ENCODE assay signal across 12 cellular contexts in genomic region chr15:31268108-31268501, GRCh38. TPM values are rescaled to one million over a fixed set of nuclear protein-coding genes. Genes with fewer than 3 reads are reported as not detected.
DNase-seq lines count a peak whose midpoint lies in the region; ATAC-seq and TF ChIP-seq lines count a peak whose summit lies in the region.
"Had no signal": no experiment of that assay in that cellular context is flagged by ENCODE, and none has a peak within 500 bp of the region (broad histone marks: within the 10 kb centered on the region; RNA-seq: fewer than 3 reads in every experiment).

No MANE protein-coding gene starts in this region.

- H3K4me3 ChIP-seq in mucosa of rectum (ENCODE audit: low read length in 2 of 2), result no peak overlapping the region
- H3K4me3 ChIP-seq: ovary had no signal

- no peak for TF ChIP-seq CTCF in activated B cell treated with CpG ODN at 0.5 μM for 24 hours (IDR thresholded peaks at IDR 0.05)
- no peak for TF ChIP-seq CTCF in type B pancreatic cell (conservative IDR thresholded peaks at IDR 0.05)

- H3K27me3 Mint-ChIP-seq in activated naive CD8-positive, alpha-beta T cell treated with anti-CD3 and anti-CD28 coated beads, Interleukin-2, amount 10 ng/mL, durations not matched to agents 7 days and 5 days, result no peaks in the 10 kb centered on the region
- peaks cover 6% of the 10 kb centered on the region for H3K27me3 Mint-ChIP-seq in activated naive CD8-positive, alpha-beta T cell treated with anti-CD3 and anti-CD28 coated beads for 36 hours
- H3K27me3 Mint-ChIP-seq in activated B cell treated with CpG ODN at 0.5 μM for 24 hours (no peaks in the 10 kb centered on the region), type B pancreatic cell (no peaks in the 10 kb centered on the region)

- peak overlapping the region; percentile 4 for H3K4me3 Mint-ChIP-seq in activated naive CD8-positive, alpha-beta T cell treated with anti-CD3 and anti-CD28 coated beads, Interleukin-2, amount 10 ng/mL, durations not matched to agents 7 days and 5 days
- H3K4me3 Mint-ChIP-seq in activated naive CD8-positive, alpha-beta T cell treated with anti-CD3 and anti-CD28 coated beads for 36 hours, result no peak overlapping the region
- H3K4me3 Mint-ChIP-seq in activated B cell treated with CpG ODN at 0.5 μM for 24 hours, result no peak overlapping the region
- no peak overlapping the region for H3K4me3 Mint-ChIP-seq in type B pancreatic cell

- ATAC-seq in activated naive CD8-positive, alpha-beta T cell treated with anti-CD3 and anti-CD28 coated beads, Interleukin-2, amount 10 ng/mL, durations not matched to agents 7 days and 5 days (ENCODE audit: low read depth), result no peak
- no peak for ATAC-seq in activated B cell treated with CpG ODN at 0.5 μM for 24 hours (ENCODE audit: low read depth)
- ATAC-seq in HG03342 (IDR thresholded peaks at IDR 0.05; ENCODE audit: unreplicated experiment), result no peak

- H3K27me3 ChIP-seq in mucosa of rectum (ENCODE audit: control insufficient read depth in 2 of 2, insufficient read depth in 2 of 2, low read length in 2 of 2), result no peaks in the 10 kb centered on the region
- H3K27me3 ChIP-seq: ovary had no signal

- POLR2A ChIA-PET in activated naive CD8-positive, alpha-beta T cell treated with anti-CD3 and anti-CD28 coated beads, Interleukin-2, amount 10 ng/mL, durations not matched to agents 7 days and 5 days (lab: Charles Lee), result interaction anchor here (0.8 to 7.8 kb wide), 4 partner anchors 10 to 216 kb away, joined by 3 to 104 read pairs (median 6); partner anchors contain the start of gene KLF13
- POLR2A ChIA-PET in activated B cell treated with CpG ODN at 0.5 μM for 24 hours (lab: Charles Lee), result interaction anchor here (0.7 to 13.6 kb wide), 8 partner anchors 12 to 172 kb away, joined by 3 to 406 read pairs (median 4); partner anchors contain the start of gene KLF13

- H3K9me3 Mint-ChIP-seq in activated naive CD8-positive, alpha-beta T cell treated with anti-CD3 and anti-CD28 coated beads, Interleukin-2, amount 10 ng/mL, durations not matched to agents 7 days and 5 days, result no peaks in the 10 kb centered on the region
- H3K9me3 Mint-ChIP-seq in activated naive CD8-positive, alpha-beta T cell treated with anti-CD3 and anti-CD28 coated beads for 36 hours, result no peaks in the 10 kb centered on the region
- H3K9me3 Mint-ChIP-seq in activated B cell treated with CpG ODN at 0.5 μM for 24 hours (no peaks in the 10 kb centered on the region), type B pancreatic cell (no peaks in the 10 kb centered on the region)

- no peaks in the 10 kb centered on the region for H3K9me3 ChIP-seq in mucosa of rectum (ENCODE audit: control insufficient read depth in 2 of 2, low read length in 2 of 2)
- H3K9me3 ChIP-seq: ovary had no signal

- H3K9ac ChIP-seq in mucosa of rectum (ENCODE audit: low read depth in 1 of 2, low read length in 2 of 2), result no peak overlapping the region

- H3K4me1 Mint-ChIP-seq in activated naive CD8-positive, alpha-beta T cell treated with anti-CD3 and anti-CD28 coated beads, Interleukin-2, amount 10 ng/mL, durations not matched to agents 7 days and 5 days, result peaks cover 65% of the 10 kb centered on the region
- H3K4me1 Mint-ChIP-seq in activated naive CD8-positive, alpha-beta T cell treated with anti-CD3 and anti-CD28 coated beads for 36 hours, result peaks cover 58% of the 10 kb centered on the region
- H3K4me1 Mint-ChIP-seq in activated B cell treated with CpG ODN at 0.5 μM for 24 hours (peaks cover 82% of the 10 kb centered on the region), type B pancreatic cell (ENCODE audit: unreplicated experiment) (peaks cover 8% of the 10 kb centered on the region)

- H3K4me1 ChIP-seq in mucosa of rectum (ENCODE audit: control insufficient read depth in 2 of 2, insufficient read depth in 2 of 2, low read length in 2 of 2), result peaks cover 83 to 90% of the 10 kb centered on the region in 2 donors

- CTCF ChIA-PET in activated B cell treated with CpG ODN at 0.5 μM for 24 hours (lab: Charles Lee), result interaction anchor here (2.6 to 6.7 kb wide), 2 partner anchors 53 to 220 kb away, joined by 15 to 41 read pairs; no protein-coding TSS in a partner anchor

- H3K27ac ChIP-seq in mucosa of rectum (ENCODE audit: low read depth in 2 of 2, low read length in 2 of 2), result peak overlapping the region; percentile 34 to 97
- H3K27ac ChIP-seq: ovary had no signal

- intact Hi-C loops in activated B cell treated with CpG ODN at 0.5 μM for 24 hours (cut with micrococcal nuclease), result loop anchor here (10.0 kb wide), 1 partner anchor 97 kb away; no protein-coding TSS in a partner anchor

- no peaks in the 10 kb centered on the region for H3K36me3 Mint-ChIP-seq in activated naive CD8-positive, alpha-beta T cell treated with anti-CD3 and anti-CD28 coated beads, Interleukin-2, amount 10 ng/mL, durations not matched to agents 7 days and 5 days
- no peaks in the 10 kb centered on the region for H3K36me3 Mint-ChIP-seq in activated naive CD8-positive, alpha-beta T cell treated with anti-CD3 and anti-CD28 coated beads for 36 hours
- H3K36me3 Mint-ChIP-seq in activated B cell treated with CpG ODN at 0.5 μM for 24 hours (ENCODE audit: low read depth) (no peaks in the 10 kb centered on the region), type B pancreatic cell (no peaks in the 10 kb centered on the region)

- H3K27ac Mint-ChIP-seq in activated naive CD8-positive, alpha-beta T cell treated with anti-CD3 and anti-CD28 coated beads, Interleukin-2, amount 10 ng/mL, durations not matched to agents 7 days and 5 days, result peak overlapping the region; percentile 99
- no peak overlapping the region for H3K27ac Mint-ChIP-seq in activated naive CD8-positive, alpha-beta T cell treated with anti-CD3 and anti-CD28 coated beads for 36 hours
- H3K27ac Mint-ChIP-seq in activated B cell treated with CpG ODN at 0.5 μM for 24 hours, result peak overlapping the region; percentile 93
- H3K27ac Mint-ChIP-seq in type B pancreatic cell, result no peak overlapping the region

- no peak for DNase-seq in activated naive CD8-positive, alpha-beta T cell treated with anti-CD3 and anti-CD28 coated beads, Interleukin-2, amount 10 ng/mL, durations not matched to agents 7 days and 5 days
- DNase-seq in activated naive CD8-positive, alpha-beta T cell treated with anti-CD3 and anti-CD28 coated beads for 36 hours, result no peak
- DNase-seq in activated B cell treated with CpG ODN at 0.5 μM for 24 hours, result no peak
- DNase-seq in type B pancreatic cell (ENCODE audit: extremely low spot score, unreplicated experiment), result peak; percentile 27
- no peak for DNase-seq in DMS79 treated with DMSO at 0.1 percent for 48 hours (lab: John Stamatoyannopoulos, UW)
- DNase-seq in occipital lobe (lab: John Stamatoyannopoulos, UW), result no peak
- DNase-seq: anterior cingulate cortex, C1 segment of cervical spinal cord, NCI-H1092 had no signal

- no peaks in the 10 kb centered on the region for H3K36me3 ChIP-seq in mucosa of rectum (ENCODE audit: control insufficient read depth in 2 of 2, insufficient read depth in 2 of 2, low read length in 2 of 2)
- H3K36me3 ChIP-seq: ovary had no signal

RNA-seq across cellular contexts. Expression of gene KLF13, which starts 58.5 kb away (rescaled TPM):
- total RNA-seq in activated naive CD8-positive, alpha-beta T cell treated with anti-CD3 and anti-CD28 coated beads, Interleukin-2, amount 10 ng/mL, durations not matched to agents 7 days and 5 days, result 100 to 1,000 TPM; 230 to 252 TPM
- total RNA-seq in activated naive CD8-positive, alpha-beta T cell treated with anti-CD3 and anti-CD28 coated beads for 36 hours, result 100 to 1,000 TPM; 110 to 111 TPM
- total RNA-seq in activated B cell treated with CpG ODN at 0.5 μM for 24 hours (177 and 178 TPM in 2 replicates), type B pancreatic cell (ENCODE audit: low replicate concordance) (38.6 and 58.2 TPM in 2 replicates), occipital lobe (47.9 TPM)

Comparison
In these comparisons a context has a peak if more than half of its experiments do, and no peak if none do; other contexts are left out.
1. H3K27ac Mint-ChIP-seq: peak in activated naive CD8-positive, alpha-beta T cell treated with anti-CD3 and anti-CD28 coated beads, Interleukin-2, amount 10 ng/mL, durations not matched to agents 7 days and 5 days (single experiment) and activated B cell treated with CpG ODN at 0.5 μM for 24 hours (single experiment); none in activated naive CD8-positive, alpha-beta T cell treated with anti-CD3 and anti-CD28 coated beads for 36 hours (single experiment) and type B pancreatic cell (single experiment).